Comparison of ENCODE assay signal across 15 cellular contexts in genomic region chr2:125713533-125713932, GRCh38.
A peak's percentile ranks its signal among the peaks of the same experiment; 100 is the strongest.
DNase-seq lines count a peak whose midpoint lies in the region; ATAC-seq and TF ChIP-seq lines count a peak whose summit lies in the region.
"Had no signal": no experiment of that assay in that cellular context is flagged by ENCODE, and none has a peak within 500 bp of the region (broad histone marks: within the 10 kb centered on the region; RNA-seq: fewer than 3 reads in every experiment).

No MANE protein-coding gene starts in this region.

- H3K27ac ChIP-seq in coronary artery: no peak overlapping the region

- H3K27ac Mint-ChIP-seq in progenitor cell of endocrine pancreas: no peak overlapping the region
- no peak overlapping the region for H3K27ac Mint-ChIP-seq in activated CD4-positive, alpha-beta T cell treated with anti-CD3 and anti-CD28 coated beads for 36 hours
- H3K27ac Mint-ChIP-seq: CD4-positive, CD25-positive, alpha-beta regulatory T cell; CD8-positive, alpha-beta memory T cell; GM23338 had no signal

- H3K27me3 Mint-ChIP-seq in progenitor cell of endocrine pancreas: no peaks in the 10 kb centered on the region
- no peaks in the 10 kb centered on the region for H3K27me3 Mint-ChIP-seq in activated CD4-positive, alpha-beta T cell treated with anti-CD3 and anti-CD28 coated beads for 36 hours
- H3K27me3 Mint-ChIP-seq: CD8-positive, alpha-beta memory T cell had no signal

- peaks cover 17% of the 10 kb centered on the region for H3K36me3 Mint-ChIP-seq in progenitor cell of endocrine pancreas (ENCODE audit: insufficient read depth)
- no peaks in the 10 kb centered on the region for H3K36me3 Mint-ChIP-seq in activated CD4-positive, alpha-beta T cell treated with anti-CD3 and anti-CD28 coated beads for 36 hours (ENCODE audit: low read depth)
- H3K36me3 Mint-ChIP-seq: CD4-positive, CD25-positive, alpha-beta regulatory T cell; CD8-positive, alpha-beta memory T cell had no signal

- H3K4me3 Mint-ChIP-seq in progenitor cell of endocrine pancreas (ENCODE audit: low read depth): peak overlapping the region; percentile 79
- no peak overlapping the region for H3K4me3 Mint-ChIP-seq in activated CD4-positive, alpha-beta T cell treated with anti-CD3 and anti-CD28 coated beads for 36 hours
- H3K4me3 Mint-ChIP-seq: CD4-positive, CD25-positive, alpha-beta regulatory T cell; CD8-positive, alpha-beta memory T cell; GM23338 had no signal

- H3K4me1 Mint-ChIP-seq in progenitor cell of endocrine pancreas (ENCODE audit: low read depth): peaks cover 42% of the 10 kb centered on the region
- H3K4me1 Mint-ChIP-seq in activated CD4-positive, alpha-beta T cell treated with anti-CD3 and anti-CD28 coated beads for 36 hours: no peaks in the 10 kb centered on the region
- H3K4me1 Mint-ChIP-seq: CD4-positive, CD25-positive, alpha-beta regulatory T cell had no signal

- no peak for TF ChIP-seq CTCF in progenitor cell of endocrine pancreas (IDR thresholded peaks at IDR 0.05; ENCODE audit: unreplicated experiment)
- no peak for TF ChIP-seq CTCF in coronary artery (IDR thresholded peaks at IDR 0.05)

- DNase-seq in dedifferentiated amniotic fluid mesenchymal stem cell (ENCODE audit: extremely low spot score) (peak; percentile 9), mucosa of gallbladder (ENCODE audit: low spot score) (peak; percentile 55), progenitor cell of endocrine pancreas (ENCODE audit: low spot score, unreplicated experiment) (no peak), coronary artery (ENCODE audit: low spot score) (no peak), SW480 (ENCODE audit: low spot score) (no peak)
- DNase-seq in activated CD4-positive, alpha-beta T cell treated with anti-CD3 and anti-CD28 coated beads for 36 hours: no peak
- DNase-seq: ACHN; BE2C; C1 segment of cervical spinal cord; CD4-positive, CD25-positive, alpha-beta regulatory T cell; CD8-positive, alpha-beta memory T cell; COR-L47; H7; IMR-90 had no signal

- no peak overlapping the region for H3K4me3 ChIP-seq in coronary artery
- H3K4me3 ChIP-seq: GM23338 had no signal

- POLR2A ChIA-PET in activated CD4-positive, alpha-beta T cell treated with anti-CD3 and anti-CD28 coated beads for 36 hours (lab: Charles Lee): no interaction called here

- CTCF ChIA-PET in activated CD4-positive, alpha-beta T cell treated with anti-CD3 and anti-CD28 coated beads for 36 hours (lab: Charles Lee): no interaction called here

- H3K9me3 Mint-ChIP-seq in progenitor cell of endocrine pancreas (ENCODE audit: low read depth): peaks cover 19% of the 10 kb centered on the region
- peaks cover 4% of the 10 kb centered on the region for H3K9me3 Mint-ChIP-seq in activated CD4-positive, alpha-beta T cell treated with anti-CD3 and anti-CD28 coated beads for 36 hours (ENCODE audit: low read depth)

- ATAC-seq in activated CD4-positive, alpha-beta T cell treated with anti-CD3 and anti-CD28 coated beads for 36 hours: no peak
- ATAC-seq: GM23338 had no signal

- intact Hi-C loops in activated CD4-positive, alpha-beta T cell treated with anti-CD3 and anti-CD28 coated beads for 36 hours (cut with DNase I, micrococcal nuclease): no loop called here

Comparison
In these comparisons a context has a peak if more than half of its experiments do, and no peak if none do; other contexts are left out.
1. DNase-seq: peak in dedifferentiated amniotic fluid mesenchymal stem cell (single experiment) and mucosa of gallbladder (single experiment); none in progenitor cell of endocrine pancreas (single experiment), coronary artery (single experiment), SW480 (single experiment) and activated CD4-positive, alpha-beta T cell treated with anti-CD3 and anti-CD28 coated beads for 36 hours (single experiment).